Comparison of ENCODE assay signal across 29 cellular contexts in genomic region chr2:138382672-138383071, GRCh38.
"Had no signal": no experiment of that assay in that cellular context is flagged by ENCODE, and none has a peak within 500 bp of the region (broad histone marks: within the 10 kb centered on the region; RNA-seq: fewer than 3 reads in every experiment).

No MANE protein-coding gene starts in this region.

- H3K27ac ChIP-seq: adrenal gland, cardiac muscle cell, VCaP had no signal

- H3K4me1 ChIP-seq: adrenal gland had no signal

- H3K36me3 ChIP-seq: adrenal gland, cardiac muscle cell had no signal

- H3K4me3 ChIP-seq: adrenal gland, cardiac muscle cell had no signal

- H3K9me3 ChIP-seq: adrenal gland had no signal

- H3K27me3 ChIP-seq: adrenal gland, cardiac muscle cell had no signal

- DNase-seq: activated B cell treated with CpG ODN at 0.5 μM for 24 hours; activated CD4-positive, alpha-beta memory T cell treated with anti-CD3 and anti-CD28 coated beads for 36 hours; activated CD4-positive, alpha-beta T cell treated with anti-CD3 and anti-CD28 coated beads for 4 hours; activated CD4-positive, alpha-beta T cell treated with anti-CD3 and anti-CD28 coated beads, Interleukin-2, amount 10 ng/mL, durations not matched to agents 24 days and 14 days; activated CD4-positive, alpha-beta T cell treated with anti-CD3 and anti-CD28 coated beads, Interleukin-2, amount 50 U/mL, for 1 hour; activated CD4-positive, alpha-beta T cell treated with anti-CD3 and anti-CD28 coated beads, Interleukin-2, amount 50 U/mL, for 4 hours; activated CD4-positive, CD25-positive, alpha-beta regulatory T cell treated with anti-CD3 and anti-CD28 coated beads, Interleukin-2, amount 50 U/mL, for 72 hours; activated CD8-positive, alpha-beta memory T cell treated with anti-CD3 and anti-CD28 coated beads, Interleukin-2, amount 50 U/mL, for 4 hours; activated CD8-positive, alpha-beta T cell treated with anti-CD3 and anti-CD28 coated beads for 36 hours; activated effector memory CD4-positive, alpha-beta T cell treated with anti-CD3 and anti-CD28 coated beads, Interleukin-2, amount 50 U/mL, for 16 hours; activated gamma-delta T cell treated with Interleukin-2 at 50 U/mL for 16 hours; activated naive CD4-positive, alpha-beta T cell; activated naive CD4-positive, alpha-beta T cell treated with anti-CD3 and anti-CD28 coated beads for 36 hours; activated naive CD4-positive, alpha-beta T cell treated with anti-CD3 and anti-CD28 coated beads, Interleukin-2, amount 50 U/mL, for 16 hours; activated naive CD8-positive, alpha-beta T cell treated with anti-CD3 and anti-CD28 coated beads for 36 hours; activated T-cell treated with anti-CD3 and anti-CD28 coated beads for 4 hours; activated T-cell treated with anti-CD3 and anti-CD28 coated beads, Interleukin-2, amount 50 U/mL, for 1 hour; activated T-cell treated with anti-CD3 and anti-CD28 coated beads, Interleukin-2, amount 50 U/mL, for 4 hours; activated T-cell treated with anti-CD3 and anti-CD28 coated beads, Interleukin-2, amount 50 U/mL, for 72 hours; adrenal gland; amniotic stem cell; aorta; caudate nucleus; cerebellar nuclear complex; T-helper 2 cell; T-helper 9 cell had no signal

- FAIRE-seq: bronchial epithelial cell had no signal
